ENCODE assay signal across 9 cellular contexts in genomic region chr10:102743078-102743587, GRCh38. TPM values are rescaled to one million over a fixed set of nuclear protein-coding genes. Genes with fewer than 3 reads are reported as not detected.
A peak's percentile ranks its signal among the peaks of the same experiment; 100 is the strongest.
DNase-seq lines count a peak whose midpoint lies in the region; ATAC-seq and TF ChIP-seq lines count a peak whose summit lies in the region.
"Had no signal": no experiment of that assay in that cellular context is flagged by ENCODE, and none has a peak within 500 bp of the region (broad histone marks: within the 10 kb centered on the region; RNA-seq: fewer than 3 reads in every experiment).

No MANE protein-coding gene starts in this region.

- H3K4me1 ChIP-seq in endodermal cell (ENCODE audit: control insufficient read depth, insufficient read depth, low read length) (no peaks in the 10 kb centered on the region), testis (peaks cover 12% of the 10 kb centered on the region)

- 52 to 59% methylated on average over 6 to 7 of the region's 7 CpGs for WGBS in endodermal cell (ENCODE audit: insufficient coverage in 1 of 2, insufficient read length in 1 of 2), 2 experiments
- 24 to 29% methylated on average over 7 of the region's 7 CpGs for WGBS in testis, 2 donors

- peaks cover 2% of the 10 kb centered on the region for H3K36me3 Mint-ChIP-seq in endodermal cell (ENCODE audit: low read depth)

- H3K27me3 ChIP-seq in endodermal cell (ENCODE audit: control insufficient read depth, insufficient read depth, low read length, poor library complexity, severe bottlenecking) (no peaks in the 10 kb centered on the region), testis (no peaks in the 10 kb centered on the region)
- H3K27me3 ChIP-seq: transverse colon had no signal

- intact Hi-C loops in testis (cut with DNase I; ENCODE audit: low total_unique reads): no loop called here

- no peak for TF ChIP-seq POLR2A in testis (IDR thresholded peaks at IDR 0.05)

- TF ChIP-seq CTCF in endodermal cell (conservative IDR thresholded peaks at IDR 0.05) (no peak), retinal pigment epithelial cell (conservative IDR thresholded peaks at IDR 0.05; ENCODE audit: low read depth, low read length) (no peak), testis (IDR thresholded peaks at IDR 0.05) (no peak)

- no peak overlapping the region for H3K27ac ChIP-seq in endodermal cell (ENCODE audit: low read depth, low read length)
- peak overlapping the region in 1 of 2 donors; percentile 54 for H3K27ac ChIP-seq in testis

- H3K9me3 Mint-ChIP-seq in endodermal cell: no peaks in the 10 kb centered on the region

- H3K9ac ChIP-seq in endodermal cell (ENCODE audit: extremely low read depth, low read length, poor library complexity, severe bottlenecking): no peak overlapping the region

- peak; percentile 1 for ATAC-seq in GM19397 (IDR thresholded peaks at IDR 0.05; ENCODE audit: unreplicated experiment)

- H3K27me3 Mint-ChIP-seq in endodermal cell (ENCODE audit: insufficient read depth): peaks cover 7% of the 10 kb centered on the region

- H3K9me3 ChIP-seq in endodermal cell (ENCODE audit: control insufficient read depth, low read length): no peaks in the 10 kb centered on the region
- no peaks in the 10 kb centered on the region for H3K9me3 ChIP-seq in testis
- H3K9me3 ChIP-seq: transverse colon had no signal

- peak overlapping the region; percentile 85 for H3K4me3 Mint-ChIP-seq in endodermal cell

- H3K4me3 ChIP-seq in endodermal cell (ENCODE audit: low read length): peak overlapping the region; percentile 53
- peak overlapping the region; percentile 23 for H3K4me3 ChIP-seq in retinal pigment epithelial cell (ENCODE audit: low read length)
- H3K4me3 ChIP-seq in testis: peak overlapping the region in 1 of 2 donors; percentile 95

- peaks cover 14% of the 10 kb centered on the region for H3K4me1 Mint-ChIP-seq in endodermal cell

- H3K36me3 ChIP-seq in endodermal cell (ENCODE audit: control insufficient read depth, insufficient read depth, low read length) (peaks cover 8% of the 10 kb centered on the region), testis (ENCODE audit: low read depth, missing control alignments) (no peaks in the 10 kb centered on the region)
- H3K36me3 ChIP-seq: transverse colon had no signal

- peak; percentile 36 for DNase-seq in NCI-H774 (lab: John Stamatoyannopoulos, UW)
- peak; percentile 47 for DNase-seq in endodermal cell
- no peak for DNase-seq in retinal pigment epithelial cell (ENCODE audit: low read depth)
- no peak for DNase-seq in effector CD4-positive, alpha-beta T cell
- no peak for DNase-seq in NCI-H524 treated with DMSO at 0.1 percent for 48 hours (lab: John Stamatoyannopoulos, UW)
- DNase-seq in testis: no peak
- DNase-seq in activated CD4-positive, CD25-positive, alpha-beta regulatory T cell (lab: John Stamatoyannopoulos, UW): no peak

- H3K27ac Mint-ChIP-seq in endodermal cell: peak overlapping the region; percentile 83

RNA-seq across cellular contexts. Expression of gene WBP1L, which starts 0.6 kb away (rescaled TPM):
- 10 to 100 TPM; 23.5 to 25.8 TPM for total RNA-seq in endodermal cell
- polyA plus RNA-seq in endodermal cell (2013, experiment 1 of 2): 30.2 TPM
- 29.0 TPM for polyA plus RNA-seq in endodermal cell (2013, experiment 2 of 2)
- total RNA-seq in testis: 100 to 1,000 TPM; 113 to 165 TPM
- 72.4 TPM for polyA plus RNA-seq in testis (ENCODE audit: insufficient read depth, low read depth, low replicate concordance)

RNA-seq across cellular contexts. Expression of gene SFXN2, which starts 28.7 kb away (rescaled TPM):
- total RNA-seq in endodermal cell: 10 to 100 TPM; 30.5 to 32.9 TPM
- 13.6 TPM for polyA plus RNA-seq in endodermal cell (2013, experiment 1 of 2)
- 13.7 TPM for polyA plus RNA-seq in endodermal cell (2013, experiment 2 of 2)
- total RNA-seq in testis: 1 to 10 TPM; 5.6 to 9.8 TPM
- 4.4 TPM for polyA plus RNA-seq in testis (ENCODE audit: insufficient read depth, low read depth, low replicate concordance)

RNA-seq across cellular contexts. Expression of gene ARL3, which starts 28.9 kb away (rescaled TPM):
- total RNA-seq in endodermal cell (10 to 100 TPM; 20.3 to 25.6 TPM), testis (10 to 100 TPM; 10.8 to 10.9 TPM)
- 31.4 TPM for polyA plus RNA-seq in endodermal cell (2013, experiment 1 of 2)
- 30.8 TPM for polyA plus RNA-seq in endodermal cell (2013, experiment 2 of 2)
- polyA plus RNA-seq in testis (ENCODE audit: insufficient read depth, low read depth, low replicate concordance): 25.2 TPM

Comparison
In these comparisons a context has a peak if more than half of its experiments do, and no peak if none do; other contexts are left out.
1. DNase-seq: peak in NCI-H774 (single experiment) and endodermal cell (single experiment); none in retinal pigment epithelial cell (single experiment), effector CD4-positive, alpha-beta T cell (single experiment), NCI-H524 treated with DMSO at 0.1 percent for 48 hours (single experiment), testis (single experiment) and activated CD4-positive, CD25-positive, alpha-beta regulatory T cell (0 of 4).
2. RNA of gene WBP1L, which starts 0.6 kb away (total RNA-seq): 113 to 165 TPM in testis; 23.5 to 25.8 TPM in endodermal cell; every median in the first group is over 4 times any median in the second.